12 cellular contexts compared by ENCODE assay signal in the genomic region with DNA sequence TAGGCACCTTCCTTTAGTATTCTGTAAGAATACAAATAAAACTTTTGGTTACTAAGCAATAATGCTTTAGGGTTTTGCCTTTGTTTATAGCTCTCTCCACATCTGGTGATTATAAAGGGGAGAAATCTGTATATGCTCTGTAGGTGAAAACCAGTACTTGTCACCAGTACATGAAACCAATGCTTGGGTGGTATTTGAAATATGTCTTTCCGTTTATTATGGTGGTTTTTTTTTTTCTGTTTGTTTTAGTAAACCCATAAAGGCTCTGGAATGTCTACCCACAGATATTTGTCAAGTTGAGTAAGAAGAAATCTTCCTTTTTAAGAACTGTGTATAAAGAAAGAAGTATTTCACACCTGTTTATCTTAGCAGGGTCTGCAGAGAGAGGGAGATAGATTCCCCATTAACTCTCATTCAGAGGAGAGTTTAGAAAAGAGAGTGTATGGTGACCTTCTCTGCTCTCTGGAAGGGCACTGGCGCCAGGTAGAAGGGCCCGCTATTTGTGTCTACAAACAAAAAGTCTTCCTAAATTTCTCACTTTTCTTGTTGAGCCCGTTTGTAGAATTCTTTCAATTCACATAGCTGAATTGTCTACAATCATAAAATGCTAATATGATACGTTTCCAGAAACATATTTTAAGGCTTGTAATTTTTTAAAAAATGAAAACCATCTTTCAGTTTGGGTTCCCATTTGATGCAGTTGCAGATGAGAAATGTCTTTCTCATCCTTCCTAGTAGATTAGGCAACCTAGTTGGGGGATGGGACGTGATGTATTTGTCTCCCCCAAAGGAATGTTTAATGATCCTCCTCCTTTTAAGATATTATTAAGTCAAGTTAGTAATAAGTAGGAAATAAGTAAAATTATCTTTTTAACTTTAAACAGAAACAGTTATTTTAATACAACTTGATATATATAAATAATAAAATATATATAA. TPM values are rescaled to one million over a fixed set of nuclear protein-coding genes. Genes with fewer than 3 reads are reported as not detected.
DNase-seq lines count a peak whose midpoint lies in the region; ATAC-seq, FAIRE-seq and TF ChIP-seq lines count a peak whose summit lies in the region.
"Had no signal": no experiment of that assay in that cellular context is flagged by ENCODE, and none has a peak within 500 bp of the region (broad histone marks: within the 10 kb centered on the region; RNA-seq: fewer than 3 reads in every experiment).

No MANE protein-coding gene starts in this region.

- H3K4me1 ChIP-seq in sigmoid colon = peaks cover 0 to 27% (median 20%) of the 10 kb centered on the region in 4 donors

- no peak overlapping the region for H3K4me3 ChIP-seq in fibroblast of the aortic adventitia (ENCODE audit: low read depth, low read length)
- no peak overlapping the region for H3K4me3 ChIP-seq in sigmoid colon

- no peak for TF ChIP-seq CTCF in fibroblast of the aortic adventitia (IDR thresholded peaks at IDR 0.05; ENCODE audit: insufficient read depth, low read length)
- no peak for TF ChIP-seq CTCF in sigmoid colon (IDR thresholded peaks at IDR 0.05)
- TF ChIP-seq CTCF in CD4-positive, alpha-beta T cell (IDR thresholded peaks at IDR 0.05) = no peak

- peak overlapping the region; percentile 48 to 78 (median 72) for H3K27ac ChIP-seq in sigmoid colon
- H3K27ac ChIP-seq in CD4-positive, alpha-beta T cell (ENCODE audit: low read depth, low read length) = no peak overlapping the region
- H3K27ac ChIP-seq: neutrophil had no signal

- H3K4me3 Mint-ChIP-seq in CD4-positive, alpha-beta T cell = no peak overlapping the region

- TF ChIP-seq POLR2A in sigmoid colon (IDR thresholded peaks at IDR 0.05) = no peak

- TF ChIP-seq EP300 in sigmoid colon (IDR thresholded peaks at IDR 0.05) = peak in 1 of 4 donors; percentile 57

- no peaks in the 10 kb centered on the region for H3K27me3 Mint-ChIP-seq in CD4-positive, alpha-beta T cell

- no peaks in the 10 kb centered on the region for H3K36me3 ChIP-seq in sigmoid colon
- H3K36me3 ChIP-seq: neutrophil had no signal

- no peaks in the 10 kb centered on the region for H3K4me1 Mint-ChIP-seq in CD4-positive, alpha-beta T cell (ENCODE audit: low read depth)

- intact Hi-C loops in sigmoid colon (cut with DNase I) = no loop called here
- intact Hi-C loops in CD4-positive, alpha-beta T cell (cut with DNase I, micrococcal nuclease) = no loop called here

- CTCF ChIA-PET in CD4-positive, alpha-beta T cell (lab: Charles Lee) = no interaction called here

- H3K9me3 ChIP-seq in sigmoid colon = no peaks in the 10 kb centered on the region
- no peaks in the 10 kb centered on the region for H3K9me3 ChIP-seq in CD4-positive, alpha-beta T cell (ENCODE audit: control insufficient read depth, low read length)
- H3K9me3 ChIP-seq: neutrophil had no signal

- H3K27me3 ChIP-seq in sigmoid colon = no peaks in the 10 kb centered on the region
- no peaks in the 10 kb centered on the region for H3K27me3 ChIP-seq in CD4-positive, alpha-beta T cell (ENCODE audit: control insufficient read depth, insufficient read depth, low read length)
- H3K27me3 ChIP-seq: neutrophil had no signal

- H3K9me3 Mint-ChIP-seq in CD4-positive, alpha-beta T cell = no peaks in the 10 kb centered on the region

- DNase-seq in GM03348 (ENCODE audit: low spot score) (peak; percentile 64), RCC 7860 (ENCODE audit: low spot score) (peak; percentile 73), fibroblast of the aortic adventitia (ENCODE audit: low read depth) (peak; percentile 63), sigmoid colon (no peak), cortex of kidney (lab: John Stamatoyannopoulos, UW) (no peak), NCI-H2081 treated with DMSO at 0.1 percent for 48 hours (lab: John Stamatoyannopoulos, UW) (no peak)
- no peak for DNase-seq in activated CD4-positive, CD25-positive, alpha-beta regulatory T cell treated with anti-CD3 and anti-CD28 coated beads, Interleukin-2, amount 50 U/mL, for 72 hours
- no peak for DNase-seq in CD4-positive, alpha-beta T cell
- DNase-seq: cerebellar nuclear complex, GDM1 had no signal

- 51 to 70% methylated on average over 6 of the region's 6 CpGs for WGBS in sigmoid colon, 2 donors

- POLR2A ChIA-PET in CD4-positive, alpha-beta T cell (lab: Charles Lee) = no interaction called here

- FAIRE-seq in RCC 7860 (lab: Jason Lieb, UNC) = peak; percentile 21

- ATAC-seq in CD4-positive, alpha-beta T cell (ENCODE audit: poor library complexity) = no peak
- ATAC-seq: HCT116 had no signal

- H3K27ac Mint-ChIP-seq in CD4-positive, alpha-beta T cell = no peak overlapping the region

- no peaks in the 10 kb centered on the region for H3K36me3 Mint-ChIP-seq in CD4-positive, alpha-beta T cell (ENCODE audit: low read depth)

RNA-seq across cellular contexts. Expression of gene MAP3K20, which starts 33.9 kb away (rescaled TPM):
- total RNA-seq in fibroblast of the aortic adventitia (ENCODE audit: low replicate concordance) = 53.1 and 68.2 TPM in 2 replicates
- 100 to 1,000 TPM; 189 to 255 (median 219) TPM for total RNA-seq in sigmoid colon
- 10 to 100 TPM in 1 of 3 donors, 1 to 10 TPM in 2; 6.2 to 29.6 (median 9.6) TPM for polyA plus RNA-seq in sigmoid colon
- under 1 TPM; 0.36 to 0.39 TPM for total RNA-seq in CD4-positive, alpha-beta T cell

Comparison
In these comparisons a context has a peak if more than half of its experiments do, and no peak if none do; other contexts are left out.
1. DNase-seq: peak in GM03348 (single experiment), RCC 7860 (single experiment) and fibroblast of the aortic adventitia (single experiment); none in sigmoid colon (single experiment), cortex of kidney (single experiment), activated CD4-positive, CD25-positive, alpha-beta regulatory T cell treated with anti-CD3 and anti-CD28 coated beads, Interleukin-2, amount 50 U/mL, for 72 hours (single experiment), NCI-H2081 treated with DMSO at 0.1 percent for 48 hours (single experiment) and CD4-positive, alpha-beta T cell (0 of 10).
2. RNA of gene MAP3K20, which starts 33.9 kb away (total RNA-seq): 189 to 255 TPM in sigmoid colon and 53.1 to 68.2 TPM in fibroblast of the aortic adventitia; 0.36 to 0.39 TPM in CD4-positive, alpha-beta T cell; every median in the first group is over 10 times any median in the second.